1 cellular context compared by ENCODE assay signal in genomic region chr1:2258122-2258812, GRCh38.
TF ChIP-seq lines count a peak whose summit lies in the region.

No MANE protein-coding gene starts in this region.

TF ChIP-seq in WTC11, 78 proteins besides CTCF, POLR2A, EP300 and RAD21 (continued from another document):
- TF ChIP-seq, protein P1, sequence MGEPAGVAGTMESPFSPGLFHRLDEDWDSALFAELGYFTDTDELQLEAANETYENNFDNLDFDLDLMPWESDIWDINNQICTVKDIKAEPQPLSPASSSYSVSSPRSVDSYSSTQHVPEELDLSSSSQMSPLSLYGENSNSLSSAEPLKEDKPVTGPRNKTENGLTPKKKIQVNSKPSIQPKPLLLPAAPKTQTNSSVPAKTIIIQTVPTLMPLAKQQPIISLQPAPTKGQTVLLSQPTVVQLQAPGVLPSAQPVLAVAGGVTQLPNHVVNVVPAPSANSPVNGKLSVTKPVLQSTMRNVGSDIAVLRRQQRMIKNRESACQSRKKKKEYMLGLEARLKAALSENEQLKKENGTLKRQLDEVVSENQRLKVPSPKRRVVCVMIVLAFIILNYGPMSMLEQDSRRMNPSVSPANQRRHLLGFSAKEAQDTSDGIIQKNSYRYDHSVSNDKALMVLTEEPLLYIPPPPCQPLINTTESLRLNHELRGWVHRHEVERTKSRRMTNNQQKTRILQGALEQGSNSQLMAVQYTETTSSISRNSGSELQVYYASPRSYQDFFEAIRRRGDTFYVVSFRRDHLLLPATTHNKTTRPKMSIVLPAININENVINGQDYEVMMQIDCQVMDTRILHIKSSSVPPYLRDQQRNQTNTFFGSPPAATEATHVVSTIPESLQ (CRISPR knock-in tag; IDR thresholded peaks at IDR 0.05) = no peak
- TF ChIP-seq JAZF1 (CRISPR knock-in tag; IDR thresholded peaks at IDR 0.05) = no peak
- no peak for TF ChIP-seq ATF2 (CRISPR knock-in tag; IDR thresholded peaks at IDR 0.05; ENCODE audit: borderline replicate concordance, low read depth)
- TF ChIP-seq ZMAT4 (CRISPR knock-in tag; IDR thresholded peaks at IDR 0.05) = no peak
- TF ChIP-seq, protein P2, sequence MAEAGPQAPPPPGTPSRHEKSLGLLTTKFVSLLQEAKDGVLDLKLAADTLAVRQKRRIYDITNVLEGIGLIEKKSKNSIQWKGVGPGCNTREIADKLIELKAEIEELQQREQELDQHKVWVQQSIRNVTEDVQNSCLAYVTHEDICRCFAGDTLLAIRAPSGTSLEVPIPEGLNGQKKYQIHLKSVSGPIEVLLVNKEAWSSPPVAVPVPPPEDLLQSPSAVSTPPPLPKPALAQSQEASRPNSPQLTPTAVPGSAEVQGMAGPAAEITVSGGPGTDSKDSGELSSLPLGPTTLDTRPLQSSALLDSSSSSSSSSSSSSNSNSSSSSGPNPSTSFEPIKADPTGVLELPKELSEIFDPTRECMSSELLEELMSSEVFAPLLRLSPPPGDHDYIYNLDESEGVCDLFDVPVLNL (CRISPR knock-in tag; IDR thresholded peaks at IDR 0.05; ENCODE audit: borderline replicate concordance, low read depth) = no peak
- TF ChIP-seq ELF4 (CRISPR knock-in tag; IDR thresholded peaks at IDR 0.05; ENCODE audit: low read depth) = no peak
